Comparison of ENCODE assay signal across 2 cellular contexts in genomic region chr4:22645481-22646182, GRCh38.
TF ChIP-seq lines count a peak whose summit lies in the region.

No MANE protein-coding gene starts in this region.

TF ChIP-seq in liver, 16 proteins besides CTCF, POLR2A, EP300 and RAD21 (continued from another document):
- TF ChIP-seq RXRA (IDR thresholded peaks at IDR 0.05), result peak; percentile 88
- TF ChIP-seq ZBTB33 (IDR thresholded peaks at IDR 0.05), result peak; percentile 66
- no peak for TF ChIP-seq HNF4G (IDR thresholded peaks at IDR 0.05)
- TF ChIP-seq SP1 (IDR thresholded peaks at IDR 0.05), result peak; percentile 73
- TF ChIP-seq, protein P1, sequence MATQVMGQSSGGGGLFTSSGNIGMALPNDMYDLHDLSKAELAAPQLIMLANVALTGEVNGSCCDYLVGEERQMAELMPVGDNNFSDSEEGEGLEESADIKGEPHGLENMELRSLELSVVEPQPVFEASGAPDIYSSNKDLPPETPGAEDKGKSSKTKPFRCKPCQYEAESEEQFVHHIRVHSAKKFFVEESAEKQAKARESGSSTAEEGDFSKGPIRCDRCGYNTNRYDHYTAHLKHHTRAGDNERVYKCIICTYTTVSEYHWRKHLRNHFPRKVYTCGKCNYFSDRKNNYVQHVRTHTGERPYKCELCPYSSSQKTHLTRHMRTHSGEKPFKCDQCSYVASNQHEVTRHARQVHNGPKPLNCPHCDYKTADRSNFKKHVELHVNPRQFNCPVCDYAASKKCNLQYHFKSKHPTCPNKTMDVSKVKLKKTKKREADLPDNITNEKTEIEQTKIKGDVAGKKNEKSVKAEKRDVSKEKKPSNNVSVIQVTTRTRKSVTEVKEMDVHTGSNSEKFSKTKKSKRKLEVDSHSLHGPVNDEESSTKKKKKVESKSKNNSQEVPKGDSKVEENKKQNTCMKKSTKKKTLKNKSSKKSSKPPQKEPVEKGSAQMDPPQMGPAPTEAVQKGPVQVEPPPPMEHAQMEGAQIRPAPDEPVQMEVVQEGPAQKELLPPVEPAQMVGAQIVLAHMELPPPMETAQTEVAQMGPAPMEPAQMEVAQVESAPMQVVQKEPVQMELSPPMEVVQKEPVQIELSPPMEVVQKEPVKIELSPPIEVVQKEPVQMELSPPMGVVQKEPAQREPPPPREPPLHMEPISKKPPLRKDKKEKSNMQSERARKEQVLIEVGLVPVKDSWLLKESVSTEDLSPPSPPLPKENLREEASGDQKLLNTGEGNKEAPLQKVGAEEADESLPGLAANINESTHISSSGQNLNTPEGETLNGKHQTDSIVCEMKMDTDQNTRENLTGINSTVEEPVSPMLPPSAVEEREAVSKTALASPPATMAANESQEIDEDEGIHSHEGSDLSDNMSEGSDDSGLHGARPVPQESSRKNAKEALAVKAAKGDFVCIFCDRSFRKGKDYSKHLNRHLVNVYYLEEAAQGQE (IDR thresholded peaks at IDR 0.05), result peak; percentile 42
- TF ChIP-seq GABPA (IDR thresholded peaks at IDR 0.05 in 1 of 2, conservative IDR thresholded peaks at IDR 0.05 in 1 of 2), result no peak
- TF ChIP-seq YY1 (IDR thresholded peaks at IDR 0.05), result peak; percentile 90
- peak; percentile 71 to 75 for TF ChIP-seq HNF4A (conservative IDR thresholded peaks at IDR 0.05)
- TF ChIP-seq, protein P2, sequence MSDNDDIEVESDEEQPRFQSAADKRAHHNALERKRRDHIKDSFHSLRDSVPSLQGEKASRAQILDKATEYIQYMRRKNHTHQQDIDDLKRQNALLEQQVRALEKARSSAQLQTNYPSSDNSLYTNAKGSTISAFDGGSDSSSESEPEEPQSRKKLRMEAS (IDR thresholded peaks at IDR 0.05), result peak; percentile 39

TF ChIP-seq in HepG2, 621 proteins besides CTCF, POLR2A, EP300 and RAD21 (continued from another document):
- TF ChIP-seq, protein P3, sequence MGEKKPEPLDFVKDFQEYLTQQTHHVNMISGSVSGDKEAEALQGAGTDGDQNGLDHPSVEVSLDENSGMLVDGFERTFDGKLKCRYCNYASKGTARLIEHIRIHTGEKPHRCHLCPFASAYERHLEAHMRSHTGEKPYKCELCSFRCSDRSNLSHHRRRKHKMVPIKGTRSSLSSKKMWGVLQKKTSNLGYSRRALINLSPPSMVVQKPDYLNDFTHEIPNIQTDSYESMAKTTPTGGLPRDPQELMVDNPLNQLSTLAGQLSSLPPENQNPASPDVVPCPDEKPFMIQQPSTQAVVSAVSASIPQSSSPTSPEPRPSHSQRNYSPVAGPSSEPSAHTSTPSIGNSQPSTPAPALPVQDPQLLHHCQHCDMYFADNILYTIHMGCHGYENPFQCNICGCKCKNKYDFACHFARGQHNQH (CRISPR knock-in tag; IDR thresholded peaks at IDR 0.05), result no peak
- TF ChIP-seq FIP1L1 (IDR thresholded peaks at IDR 0.05; ENCODE audit: borderline replicate concordance, insufficient read depth, low read depth, low read length) (no peak), ZNF354B (CRISPR knock-in tag; IDR thresholded peaks at IDR 0.05) (no peak), KDM4B (CRISPR knock-in tag; IDR thresholded peaks at IDR 0.05) (no peak), RXRA (CRISPR knock-in tag; IDR thresholded peaks at IDR 0.05) (no peak), JUNB (CRISPR knock-in tag; IDR thresholded peaks at IDR 0.05; ENCODE audit: borderline replicate concordance) (no peak), DR1 (CRISPR knock-in tag; IDR thresholded peaks at IDR 0.05) (no peak), TMF1 (CRISPR knock-in tag; IDR thresholded peaks at IDR 0.05; ENCODE audit: low read depth) (no peak), ZBTB1 (CRISPR knock-in tag; IDR thresholded peaks at IDR 0.05; ENCODE audit: borderline replicate concordance) (no peak), AGO1 (IDR thresholded peaks at IDR 0.05; ENCODE audit: low read depth, low read length, poor library complexity, severe bottlenecking) (no peak), ETV5 (CRISPR knock-in tag; IDR thresholded peaks at IDR 0.05; ENCODE audit: borderline replicate concordance) (no peak), ZBTB3 (CRISPR knock-in tag; IDR thresholded peaks at IDR 0.05; ENCODE audit: borderline replicate concordance, low read depth) (no peak)
- TF ChIP-seq, protein P4, sequence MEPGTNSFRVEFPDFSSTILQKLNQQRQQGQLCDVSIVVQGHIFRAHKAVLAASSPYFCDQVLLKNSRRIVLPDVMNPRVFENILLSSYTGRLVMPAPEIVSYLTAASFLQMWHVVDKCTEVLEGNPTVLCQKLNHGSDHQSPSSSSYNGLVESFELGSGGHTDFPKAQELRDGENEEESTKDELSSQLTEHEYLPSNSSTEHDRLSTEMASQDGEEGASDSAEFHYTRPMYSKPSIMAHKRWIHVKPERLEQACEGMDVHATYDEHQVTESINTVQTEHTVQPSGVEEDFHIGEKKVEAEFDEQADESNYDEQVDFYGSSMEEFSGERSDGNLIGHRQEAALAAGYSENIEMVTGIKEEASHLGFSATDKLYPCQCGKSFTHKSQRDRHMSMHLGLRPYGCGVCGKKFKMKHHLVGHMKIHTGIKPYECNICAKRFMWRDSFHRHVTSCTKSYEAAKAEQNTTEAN (CRISPR knock-in tag; conservative IDR thresholded peaks at IDR 0.05), result no peak
